8 cellular contexts compared by ENCODE assay signal in the genomic region with DNA sequence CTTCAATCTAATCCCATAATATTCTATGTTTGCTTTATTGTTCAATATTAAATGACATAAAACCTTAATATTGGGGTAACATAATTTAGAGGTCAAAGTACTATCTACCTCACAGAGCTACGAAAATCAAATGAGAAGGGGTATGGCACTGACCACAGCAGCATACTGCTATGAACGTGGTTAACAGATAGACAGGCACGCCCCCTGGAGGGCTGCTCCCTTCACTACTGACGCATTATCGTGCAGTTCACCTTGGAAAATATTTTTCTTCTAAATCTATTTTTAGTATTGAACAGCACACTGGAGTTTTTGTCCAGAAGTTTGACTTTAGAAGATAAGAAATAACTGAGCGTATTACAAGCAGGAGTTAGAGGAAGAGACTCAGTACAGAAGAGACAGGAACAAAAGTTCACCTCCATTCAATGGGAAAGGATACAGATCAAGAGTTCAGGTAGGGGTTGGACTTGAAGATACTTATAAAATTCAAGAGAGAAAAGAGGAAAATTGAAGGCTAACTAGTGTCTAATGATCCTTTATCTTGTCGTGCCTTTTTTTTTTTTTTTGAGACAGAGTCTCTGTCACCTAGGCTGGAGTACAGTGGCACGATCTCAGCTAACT. TPM values are rescaled to one million over a fixed set of nuclear protein-coding genes. Genes with fewer than 3 reads are reported as not detected.
DNase-seq lines count a peak whose midpoint lies in the region; ATAC-seq and TF ChIP-seq lines count a peak whose summit lies in the region.

No MANE protein-coding gene starts in this region.

- H3K79me2 ChIP-seq in OCI-LY3 (ENCODE audit: low read length): no peaks in the 10 kb centered on the region

- DNase-seq in COLO829 (ENCODE audit: low spot score) (peak; percentile 34), adipocyte (ENCODE audit: low read depth) (peak; percentile 82), hepatic stellate cell (ENCODE audit: low spot score) (peak; percentile 8), spleen (peak; percentile 75), NCI-H1436 (lab: John Stamatoyannopoulos, UW) (no peak)

- TF ChIP-seq CTCF in OCI-LY3 (IDR thresholded peaks at IDR 0.05; ENCODE audit: low read depth, low read length): peak; percentile 99
- peak in 10 of 11 experiments; percentile 24 to 68 (median 56) for TF ChIP-seq CTCF in spleen (IDR thresholded peaks at IDR 0.05 in 8 of 11, conservative IDR thresholded peaks at IDR 0.05 in 3 of 11)

- TF ChIP-seq POLR2A in spleen (IDR thresholded peaks at IDR 0.05): no peak

- H3K4me1 ChIP-seq in OCI-LY3 (ENCODE audit: low read length): no peaks in the 10 kb centered on the region
- peaks cover 3% of the 10 kb centered on the region for H3K4me1 ChIP-seq in adipocyte (ENCODE audit: control insufficient read depth, insufficient read depth, low read length)
- no peaks in the 10 kb centered on the region for H3K4me1 ChIP-seq in spleen

- H2AFZ ChIP-seq in OCI-LY3 (ENCODE audit: low read depth, low read length): no peak overlapping the region

- H3K4me3 ChIP-seq in OCI-LY3 (ENCODE audit: low read length) (no peak overlapping the region), adipocyte (ENCODE audit: low read length) (no peak overlapping the region), spleen (no peak overlapping the region)

- no peak overlapping the region for H3K4me2 ChIP-seq in OCI-LY3 (ENCODE audit: low read length)

- intact Hi-C loops in spleen (cut with DNase I; ENCODE audit: low total_unique reads): loop anchor here (5.0 kb wide), 1 partner anchor 372 kb away; no protein-coding TSS in a partner anchor

- ATAC-seq in GM19035 (IDR thresholded peaks at IDR 0.05; ENCODE audit: unreplicated experiment) (peak; percentile 97), HG03103 (IDR thresholded peaks at IDR 0.05; ENCODE audit: low read depth, unreplicated experiment) (peak; percentile 97)

- 41 to 55% (median 48%) methylated on average over 8 of the region's 8 CpGs for WGBS in spleen, 5 donors

- no peaks in the 10 kb centered on the region for H3K27me3 ChIP-seq in OCI-LY3 (ENCODE audit: low read depth, low read length)
- H3K27me3 ChIP-seq in adipocyte (replicated peaks; ENCODE audit: control insufficient read depth, insufficient read depth, low read length): no peaks in the 10 kb centered on the region
- H3K27me3 ChIP-seq in spleen (replicated peaks in 1 of 7): no peaks in the 10 kb centered on the region

- no peak overlapping the region for H3K27ac ChIP-seq in OCI-LY3 (ENCODE audit: low read length)
- H3K27ac ChIP-seq in spleen: no peak overlapping the region

- no peaks in the 10 kb centered on the region for H4K20me1 ChIP-seq in OCI-LY3 (ENCODE audit: insufficient read depth, low read length)

- H3K9me3 ChIP-seq in OCI-LY3 (ENCODE audit: insufficient read depth, low read length) (no peaks in the 10 kb centered on the region), adipocyte (ENCODE audit: control insufficient read depth, low read length) (no peaks in the 10 kb centered on the region), spleen (no peaks in the 10 kb centered on the region)

- H3K9ac ChIP-seq in OCI-LY3 (ENCODE audit: low read length) (no peak overlapping the region), adipocyte (ENCODE audit: low read length) (peak overlapping the region; percentile 64)

- H3K36me3 ChIP-seq in OCI-LY3 (replicated peaks; ENCODE audit: low read depth, low read length): peaks cover 18% of the 10 kb centered on the region
- peaks cover 12% of the 10 kb centered on the region for H3K36me3 ChIP-seq in adipocyte (ENCODE audit: control insufficient read depth, insufficient read depth, low read length, severe bottlenecking)
- H3K36me3 ChIP-seq in spleen: peaks cover 0 to 30% (median 0%) of the 10 kb centered on the region in 6 donors

RNA-seq across cellular contexts. Expression of gene MAP9, which starts 22.7 kb away (rescaled TPM):
- 10 to 100 TPM in 1 of 7 donors, 1 to 10 TPM in 6; 3.5 to 11.7 (median 5.6) TPM for total RNA-seq in spleen
- 1 to 10 TPM; 1.1 to 3.3 (median 1.5) TPM for polyA plus RNA-seq in spleen
